8 cellular contexts compared by ENCODE assay signal in the genomic region with DNA sequence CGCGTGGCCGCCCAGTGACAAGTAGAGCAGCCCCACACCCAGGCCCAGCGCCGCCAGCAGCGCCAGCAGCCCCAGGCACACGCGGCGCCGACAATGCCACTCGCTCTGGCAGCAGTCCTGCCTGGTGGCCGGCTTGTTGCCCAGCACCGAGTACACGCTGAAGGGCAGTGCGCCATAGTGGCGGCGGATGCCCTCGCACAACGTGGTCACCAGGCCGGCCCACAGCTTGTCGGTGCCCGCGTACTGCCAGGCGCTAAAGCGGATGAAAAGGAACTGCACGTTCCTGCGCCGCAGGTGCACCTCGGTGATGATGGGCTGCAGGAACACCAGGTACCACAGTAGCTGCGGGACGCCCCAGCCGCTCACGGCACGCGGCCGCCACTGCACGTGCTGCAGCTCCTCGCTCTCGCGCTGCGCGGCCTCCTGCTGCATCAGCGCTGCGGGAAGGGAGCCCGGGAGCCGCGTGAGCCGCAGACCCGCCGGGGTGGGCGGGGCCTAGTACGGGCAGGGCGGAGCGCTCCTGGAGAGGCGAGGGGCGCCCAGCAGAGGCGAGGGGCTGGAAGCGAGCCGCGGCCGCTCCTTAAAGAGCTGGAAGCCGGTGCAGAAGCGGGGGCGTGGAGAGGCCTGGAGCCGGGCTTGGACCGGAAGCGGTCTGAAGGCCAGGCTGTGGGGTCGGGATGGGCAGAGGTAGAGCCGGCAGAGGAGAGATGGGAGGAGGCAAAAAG. TPM values are rescaled to one million over a fixed set of nuclear protein-coding genes. Genes with fewer than 3 reads are reported as not detected.
A peak's percentile ranks its signal among the peaks of the same experiment; 100 is the strongest.
DNase-seq lines count a peak whose midpoint lies in the region; ATAC-seq and TF ChIP-seq lines count a peak whose summit lies in the region.

No MANE protein-coding gene starts in this region.

- H3K9me3 Mint-ChIP-seq in WTC11, result no peaks in the 10 kb centered on the region
- H3K9me3 Mint-ChIP-seq in stimulated activated naive B cell treated with anti-CD40 and anti-IgM and Interleukin-4, amounts not matched to agents 10 μg/mL and 1 μg/mL and 100 μg/mL, for 72 hours, result peaks cover 0 to 6% of the 10 kb centered on the region in 2 donors

- peaks cover 15% of the 10 kb centered on the region for H3K4me1 Mint-ChIP-seq in WTC11
- H3K4me1 Mint-ChIP-seq in stimulated activated naive B cell treated with anti-CD40 and anti-IgM and Interleukin-4, amounts not matched to agents 10 μg/mL and 1 μg/mL and 100 μg/mL, for 72 hours, result peaks cover 23 to 29% of the 10 kb centered on the region in 2 donors

- TF ChIP-seq CTCF in GM13977 (IDR thresholded peaks at IDR 0.05; ENCODE audit: extremely low read depth, insufficient read depth, missing control alignments) (no peak), WTC11 (IDR thresholded peaks at IDR 0.05) (no peak), dorsolateral prefrontal cortex (IDR thresholded peaks at IDR 0.05 in 54 of 56, conservative IDR thresholded peaks at IDR 0.05 in 2 of 56; ENCODE audit: low read depth in 1 of 56, partially characterized antibody in 56 of 56) (peak in 4 of 56 donors; percentile 3 to 9 (median 7))

- intact Hi-C loops in dorsolateral prefrontal cortex (cut with DNase I), result loop anchor here in 1 of 2 donors (10.0 kb wide), 1 partner anchor 59 kb away; a partner anchor contains a TSS

- peaks cover 0 to 20% (median 0%) of the 10 kb centered on the region in 45 donors for H3K27me3 ChIP-seq in dorsolateral prefrontal cortex

- DNase-seq in GM13977 (ENCODE audit: low spot score) (peak; percentile 54), WTC11 (ENCODE audit: low spot score) (peak; percentile 78), dorsolateral prefrontal cortex (peak in 9 of 10 donors; percentile 36 to 71 (median 56)), lung microvascular endothelial cell (ENCODE audit: low read depth in 2 of 2) (peak; percentile 24 to 66), mesenteric fat pad (ENCODE audit: low spot score) (no peak), AML-193 (lab: John Stamatoyannopoulos, UW) (no peak)
- no peak for DNase-seq in stimulated activated naive B cell treated with anti-CD40 and anti-IgM and Interleukin-4, amounts not matched to agents 10 μg/mL and 1 μg/mL and 100 μg/mL, for 72 hours

- CTCF ChIA-PET in WTC11 (lab: Charles Lee), result interaction anchor here (0.6 to 3.4 kb wide), 15 partner anchors 9 to 185 kb away, joined by 3 to 21 read pairs (median 8); a partner anchor contains a TSS

- peak overlapping the region; percentile 12 to 65 (median 47) for H3K4me3 ChIP-seq in dorsolateral prefrontal cortex

- peak; percentile 68 for ATAC-seq in WTC11
- ATAC-seq in stimulated activated naive B cell treated with anti-CD40 and anti-IgM and Interleukin-4, amounts not matched to agents 10 μg/mL and 1 μg/mL and 100 μg/mL, for 72 hours (replicated peaks), result peak; percentile 17 to 31
- no peak for ATAC-seq in HG02970 (IDR thresholded peaks at IDR 0.05; ENCODE audit: low FRiP score, unreplicated experiment)

- no peak overlapping the region for H3K27ac Mint-ChIP-seq in WTC11
- H3K27ac Mint-ChIP-seq in stimulated activated naive B cell treated with anti-CD40 and anti-IgM and Interleukin-4, amounts not matched to agents 10 μg/mL and 1 μg/mL and 100 μg/mL, for 72 hours, result peak overlapping the region; percentile 59

- H3K36me3 Mint-ChIP-seq in WTC11, result no peaks in the 10 kb centered on the region
- peaks cover 8 to 19% of the 10 kb centered on the region in 2 donors for H3K36me3 Mint-ChIP-seq in stimulated activated naive B cell treated with anti-CD40 and anti-IgM and Interleukin-4, amounts not matched to agents 10 μg/mL and 1 μg/mL and 100 μg/mL, for 72 hours

- H3K27ac ChIP-seq in dorsolateral prefrontal cortex, result peak overlapping the region in 45 of 59 donors; percentile 5 to 74 (median 45)

- POLR2A ChIA-PET in WTC11 (lab: Charles Lee), result no interaction called here

- H3K4me3 Mint-ChIP-seq in WTC11, result peak overlapping the region; percentile 68
- peak overlapping the region; percentile 72 to 83 for H3K4me3 Mint-ChIP-seq in stimulated activated naive B cell treated with anti-CD40 and anti-IgM and Interleukin-4, amounts not matched to agents 10 μg/mL and 1 μg/mL and 100 μg/mL, for 72 hours

- in situ Hi-C loops in GM13977 (cut with MboI; ENCODE audit: low pct_unique_long_range_greater_than_20kb, low sequenced_read_pairs, unreplicated experiment), result no loop called here

- H3K27me3 Mint-ChIP-seq in WTC11 (ENCODE audit: low read depth), result peaks cover 63% of the 10 kb centered on the region
- H3K27me3 Mint-ChIP-seq in stimulated activated naive B cell treated with anti-CD40 and anti-IgM and Interleukin-4, amounts not matched to agents 10 μg/mL and 1 μg/mL and 100 μg/mL, for 72 hours, result peaks cover 46 to 60% of the 10 kb centered on the region in 2 donors

TF ChIP-seq in WTC11, 78 proteins besides CTCF, POLR2A, EP300 and RAD21 (continues in another document):
- TF ChIP-seq, protein P1, sequence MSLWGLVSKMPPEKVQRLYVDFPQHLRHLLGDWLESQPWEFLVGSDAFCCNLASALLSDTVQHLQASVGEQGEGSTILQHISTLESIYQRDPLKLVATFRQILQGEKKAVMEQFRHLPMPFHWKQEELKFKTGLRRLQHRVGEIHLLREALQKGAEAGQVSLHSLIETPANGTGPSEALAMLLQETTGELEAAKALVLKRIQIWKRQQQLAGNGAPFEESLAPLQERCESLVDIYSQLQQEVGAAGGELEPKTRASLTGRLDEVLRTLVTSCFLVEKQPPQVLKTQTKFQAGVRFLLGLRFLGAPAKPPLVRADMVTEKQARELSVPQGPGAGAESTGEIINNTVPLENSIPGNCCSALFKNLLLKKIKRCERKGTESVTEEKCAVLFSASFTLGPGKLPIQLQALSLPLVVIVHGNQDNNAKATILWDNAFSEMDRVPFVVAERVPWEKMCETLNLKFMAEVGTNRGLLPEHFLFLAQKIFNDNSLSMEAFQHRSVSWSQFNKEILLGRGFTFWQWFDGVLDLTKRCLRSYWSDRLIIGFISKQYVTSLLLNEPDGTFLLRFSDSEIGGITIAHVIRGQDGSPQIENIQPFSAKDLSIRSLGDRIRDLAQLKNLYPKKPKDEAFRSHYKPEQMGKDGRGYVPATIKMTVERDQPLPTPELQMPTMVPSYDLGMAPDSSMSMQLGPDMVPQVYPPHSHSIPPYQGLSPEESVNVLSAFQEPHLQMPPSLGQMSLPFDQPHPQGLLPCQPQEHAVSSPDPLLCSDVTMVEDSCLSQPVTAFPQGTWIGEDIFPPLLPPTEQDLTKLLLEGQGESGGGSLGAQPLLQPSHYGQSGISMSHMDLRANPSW (CRISPR knock-in tag; conservative IDR thresholded peaks at IDR 0.05; ENCODE audit: low read depth), result no peak
- TF ChIP-seq TP53 (CRISPR knock-in tag; IDR thresholded peaks at IDR 0.05) (0 out of 2 replicates have a peak, but pooled peaks have one; percentile 57), SMAD4 (CRISPR knock-in tag; IDR thresholded peaks at IDR 0.05) (no peak), FOXK1 (CRISPR knock-in tag; IDR thresholded peaks at IDR 0.05) (peak; percentile 34; the same call in 1 of the 2 replicates)
- TF ChIP-seq, protein P2, sequence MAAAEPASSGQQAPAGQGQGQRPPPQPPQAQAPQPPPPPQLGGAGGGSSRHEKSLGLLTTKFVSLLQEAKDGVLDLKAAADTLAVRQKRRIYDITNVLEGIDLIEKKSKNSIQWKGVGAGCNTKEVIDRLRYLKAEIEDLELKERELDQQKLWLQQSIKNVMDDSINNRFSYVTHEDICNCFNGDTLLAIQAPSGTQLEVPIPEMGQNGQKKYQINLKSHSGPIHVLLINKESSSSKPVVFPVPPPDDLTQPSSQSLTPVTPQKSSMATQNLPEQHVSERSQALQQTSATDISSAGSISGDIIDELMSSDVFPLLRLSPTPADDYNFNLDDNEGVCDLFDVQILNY (CRISPR knock-in tag; IDR thresholded peaks at IDR 0.05), result no peak
- TF ChIP-seq, protein P3, sequence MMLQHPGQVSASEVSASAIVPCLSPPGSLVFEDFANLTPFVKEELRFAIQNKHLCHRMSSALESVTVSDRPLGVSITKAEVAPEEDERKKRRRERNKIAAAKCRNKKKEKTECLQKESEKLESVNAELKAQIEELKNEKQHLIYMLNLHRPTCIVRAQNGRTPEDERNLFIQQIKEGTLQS (CRISPR knock-in tag; conservative IDR thresholded peaks at IDR 0.05), result peak; percentile 73; the same call in 1 of the 2 replicates
- TF ChIP-seq, protein P4, sequence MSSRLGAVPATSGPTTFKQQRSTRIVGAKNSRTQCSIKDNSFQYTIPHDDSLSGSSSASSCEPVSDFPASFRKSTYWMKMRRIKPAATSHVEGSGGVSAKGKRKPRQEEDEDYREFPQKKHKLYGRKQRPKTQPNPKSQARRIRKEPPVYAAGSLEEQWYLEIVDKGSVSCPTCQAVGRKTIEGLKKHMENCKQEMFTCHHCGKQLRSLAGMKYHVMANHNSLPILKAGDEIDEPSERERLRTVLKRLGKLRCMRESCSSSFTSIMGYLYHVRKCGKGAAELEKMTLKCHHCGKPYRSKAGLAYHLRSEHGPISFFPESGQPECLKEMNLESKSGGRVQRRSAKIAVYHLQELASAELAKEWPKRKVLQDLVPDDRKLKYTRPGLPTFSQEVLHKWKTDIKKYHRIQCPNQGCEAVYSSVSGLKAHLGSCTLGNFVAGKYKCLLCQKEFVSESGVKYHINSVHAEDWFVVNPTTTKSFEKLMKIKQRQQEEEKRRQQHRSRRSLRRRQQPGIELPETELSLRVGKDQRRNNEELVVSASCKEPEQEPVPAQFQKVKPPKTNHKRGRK (CRISPR knock-in tag; IDR thresholded peaks at IDR 0.05; ENCODE audit: borderline replicate concordance), result no peak
- TF ChIP-seq, protein P5, sequence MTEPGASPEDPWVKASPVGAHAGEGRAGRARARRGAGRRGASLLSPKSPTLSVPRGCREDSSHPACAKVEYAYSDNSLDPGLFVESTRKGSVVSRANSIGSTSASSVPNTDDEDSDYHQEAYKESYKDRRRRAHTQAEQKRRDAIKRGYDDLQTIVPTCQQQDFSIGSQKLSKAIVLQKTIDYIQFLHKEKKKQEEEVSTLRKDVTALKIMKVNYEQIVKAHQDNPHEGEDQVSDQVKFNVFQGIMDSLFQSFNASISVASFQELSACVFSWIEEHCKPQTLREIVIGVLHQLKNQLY (CRISPR knock-in tag; IDR thresholded peaks at IDR 0.05), result no peak

RNA-seq across cellular contexts. Expression of a gene that starts 7.3 kb away (rescaled TPM):
- total RNA-seq in WTC11 (2021) (0.57 to 1.1 TPM (median 0.76 TPM) in 3 replicates), dorsolateral prefrontal cortex (1 to 10 TPM in 26 of 120 experiments, under 1 TPM in 94; 0.22 to 2.5 (median 0.70) TPM), lung microvascular endothelial cell (0.20 and 0.22 TPM in 2 replicates), mesenteric fat pad (not detected)

RNA-seq across cellular contexts. Expression of a gene that starts 24.5 kb away (rescaled TPM):
- total RNA-seq in WTC11 (2021) (59.7 to 75.8 TPM (median 67.1 TPM) in 3 replicates), dorsolateral prefrontal cortex (10 to 100 TPM in 119 of 120 experiments, 1 to 10 TPM in 1; 9.2 to 35.7 (median 20.2) TPM), lung microvascular endothelial cell (22.9 and 36.1 TPM in 2 replicates), mesenteric fat pad (12.3 TPM)

RNA-seq across cellular contexts. Expression of a gene that starts 25.1 kb away (rescaled TPM):
- total RNA-seq in WTC11 (2021) (9.0 to 10.8 TPM (median 10.0 TPM) in 3 replicates), dorsolateral prefrontal cortex (10 to 100 TPM in 119 of 120 experiments, 1 to 10 TPM in 1; 9.7 to 23.1 (median 13.5) TPM), lung microvascular endothelial cell (2.0 and 3.8 TPM in 2 replicates), mesenteric fat pad (8.4 TPM)

Comparison
In these comparisons a context has a peak if more than half of its experiments do, and no peak if none do; other contexts are left out.
1. DNase-seq: peak in GM13977 (single experiment), WTC11 (single experiment), dorsolateral prefrontal cortex (9 of 10) and lung microvascular endothelial cell (2 of 2); none in stimulated activated naive B cell treated with anti-CD40 and anti-IgM and Interleukin-4, amounts not matched to agents 10 μg/mL and 1 μg/mL and 100 μg/mL, for 72 hours (single experiment), mesenteric fat pad (single experiment) and AML-193 (0 of 2).